Comparison of ENCODE assay signal across 26 cellular contexts in the genomic region with DNA sequence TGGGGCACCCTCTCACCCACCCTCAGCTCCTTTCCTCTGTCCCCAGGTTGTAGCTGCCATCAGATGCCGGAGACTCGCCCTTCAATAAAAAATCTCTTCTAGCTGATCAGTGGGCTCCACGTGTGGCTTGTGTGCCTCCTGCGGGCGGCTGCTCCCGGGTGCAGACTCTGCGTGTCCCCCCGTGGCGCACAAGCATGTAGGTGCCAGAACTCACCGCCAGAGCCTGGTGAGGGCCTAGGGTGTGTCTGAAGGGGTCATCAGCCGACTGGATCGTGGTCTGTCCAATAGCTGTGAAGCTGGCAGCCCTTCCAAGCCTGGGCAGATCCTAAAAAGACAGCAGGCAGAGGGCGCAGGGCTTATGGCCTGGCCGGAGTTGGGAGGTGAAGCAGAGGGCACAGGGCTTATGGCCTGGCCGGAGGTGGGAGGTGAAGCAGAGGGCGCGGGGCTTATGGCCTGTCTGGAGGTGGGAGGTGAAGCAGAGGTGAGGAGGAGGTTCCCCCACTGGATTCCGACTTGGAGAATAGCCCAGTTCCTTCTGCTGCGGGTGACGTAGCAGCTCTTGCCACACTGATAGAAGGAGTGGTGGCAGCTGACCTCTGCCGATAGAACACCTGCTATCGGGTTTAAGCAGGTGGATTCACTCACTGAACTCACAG. TPM values are rescaled to one million over a fixed set of nuclear protein-coding genes. Genes with fewer than 3 reads are reported as not detected.
DNase-seq lines count a peak whose midpoint lies in the region; ATAC-seq and TF ChIP-seq lines count a peak whose summit lies in the region.
"Had no signal": no experiment of that assay in that cellular context is flagged by ENCODE, and none has a peak within 500 bp of the region (broad histone marks: within the 10 kb centered on the region; RNA-seq: fewer than 3 reads in every experiment).

No MANE protein-coding gene starts in this region.

- no peaks in the 10 kb centered on the region for H3K27me3 ChIP-seq in right cardiac atrium (ENCODE audit: control insufficient read depth, insufficient read depth)
- H3K27me3 ChIP-seq: SJCRH30, spleen had no signal

- H3K27ac ChIP-seq in right cardiac atrium (ENCODE audit: low read length) = no peak overlapping the region
- H3K27ac ChIP-seq: psoas muscle, SJCRH30, spleen, thoracic aorta, VCaP had no signal

- H3K27me3 Mint-ChIP-seq in T-helper 17 cell = no peaks in the 10 kb centered on the region
- no peaks in the 10 kb centered on the region for H3K27me3 Mint-ChIP-seq in osteocyte (ENCODE audit: unreplicated experiment)
- H3K27me3 Mint-ChIP-seq: CD4-positive, alpha-beta memory T cell; effector memory CD8-positive, alpha-beta T cell had no signal

- ATAC-seq in T-helper 17 cell = no peak
- ATAC-seq in right cardiac atrium = peak; percentile 7 to 8
- no peak for ATAC-seq in GM18519 (IDR thresholded peaks at IDR 0.05; ENCODE audit: low FRiP score, unreplicated experiment)
- ATAC-seq: effector memory CD8-positive, alpha-beta T cell had no signal

- TF ChIP-seq CTCF in GM10248 (IDR thresholded peaks at IDR 0.05; ENCODE audit: control extremely low read depth, extremely low read depth, low read depth, missing control alignments) (no peak), osteocyte (IDR thresholded peaks at IDR 0.05) (no peak)

- WGBS in right cardiac atrium = 79% methylated on average over 22 of the region's 22 CpGs

- H3K27ac Mint-ChIP-seq in T-helper 17 cell (peak overlapping the region; percentile 80), osteocyte (ENCODE audit: unreplicated experiment) (peak overlapping the region; percentile 23)
- H3K27ac Mint-ChIP-seq: effector memory CD8-positive, alpha-beta T cell; T-helper 1 cell treated with Interleukin-12 subunit alpha and Interleukin-12 subunit beta and Interleukin-4 antibody, amounts not matched to agents 30 μg/mL and 1 μg/mL, for 36 hours had no signal

- H3K4me1 Mint-ChIP-seq in T-helper 17 cell (peaks cover 7% of the 10 kb centered on the region), osteocyte (ENCODE audit: unreplicated experiment) (no peaks in the 10 kb centered on the region)
- H3K4me1 Mint-ChIP-seq: CD4-positive, alpha-beta memory T cell; nephron had no signal

- H3K9me3 Mint-ChIP-seq in osteocyte (ENCODE audit: unreplicated experiment) = no peaks in the 10 kb centered on the region
- H3K9me3 Mint-ChIP-seq: effector memory CD8-positive, alpha-beta T cell; nephron; T-helper 1 cell treated with Interleukin-12 subunit alpha and Interleukin-12 subunit beta and Interleukin-4 antibody, amounts not matched to agents 30 μg/mL and 1 μg/mL, for 36 hours had no signal

- peak overlapping the region; percentile 31 for H3K4me3 Mint-ChIP-seq in T-helper 17 cell
- H3K4me3 Mint-ChIP-seq in osteocyte (ENCODE audit: unreplicated experiment) = no peak overlapping the region
- H3K4me3 Mint-ChIP-seq: CD4-positive, alpha-beta memory T cell; T-helper 1 cell treated with Interleukin-12 subunit alpha and Interleukin-12 subunit beta and Interleukin-4 antibody, amounts not matched to agents 30 μg/mL and 1 μg/mL, for 36 hours had no signal

- POLR2A ChIA-PET in GM10248 (lab: Yijun Ruan, JAX) = no interaction called here

- H3K4me1 ChIP-seq in right cardiac atrium (ENCODE audit: control insufficient read depth, insufficient read depth, low read length) = no peaks in the 10 kb centered on the region
- H3K4me1 ChIP-seq: psoas muscle, SJCRH30 had no signal

- intact Hi-C loops in right cardiac atrium (cut with DNase I) = no loop called here

- H3K36me3 Mint-ChIP-seq in T-helper 17 cell (ENCODE audit: low read depth) (peaks cover 11% of the 10 kb centered on the region), osteocyte (ENCODE audit: unreplicated experiment) (peaks cover 34% of the 10 kb centered on the region)

- H3K9me3 ChIP-seq in T-helper 17 cell (ENCODE audit: control insufficient read depth, low read length, poor library complexity, severe bottlenecking) (no peaks in the 10 kb centered on the region), right cardiac atrium (ENCODE audit: control insufficient read depth, low read length) (no peaks in the 10 kb centered on the region)
- H3K9me3 ChIP-seq: psoas muscle, SJCRH30, thoracic aorta had no signal

- H3K4me3 ChIP-seq in right cardiac atrium (ENCODE audit: low read length) = no peak overlapping the region
- H3K4me3 ChIP-seq: psoas muscle, SJCRH30, spleen, thoracic aorta had no signal

- DNase-seq in GM10248 (ENCODE audit: extremely low spot score) (peak; percentile 11), T-helper 17 cell (no peak), right cardiac atrium (peak in 1 of 3 donors; percentile 45), osteocyte (ENCODE audit: extremely low spot score, unreplicated experiment) (no peak), iPS-NIHi7 (ENCODE audit: extremely low spot score) (no peak), hypothalamus (lab: John Stamatoyannopoulos, UW) (no peak), DMS 273 treated with DMSO at 0.1 percent for 48 hours (lab: John Stamatoyannopoulos, UW) (no peak)
- DNase-seq: activated CD4-positive, alpha-beta T cell treated with anti-CD3 and anti-CD28 coated beads, Interleukin-2, amount 50 U/mL, for 1 hour; activated naive CD4-positive, alpha-beta T cell; aorta; DMS79 treated with DMSO at 0.1 percent for 48 hours; effector memory CD8-positive, alpha-beta T cell; NCI-H1105 treated with DMSO at 0.1 percent for 48 hours; NCI-H69; OCI-M1; psoas muscle; SJCRH30; spleen had no signal

- CTCF ChIA-PET in GM10248 (lab: Yijun Ruan, JAX) = interaction anchor here (0.6 to 3.0 kb wide), 7 partner anchors 8 to 112 kb away, joined by 3 to 16 read pairs (median 4); a partner anchor contains a TSS

RNA-seq across cellular contexts. Expression of a gene that starts 11.7 kb away (rescaled TPM):
- total RNA-seq in T-helper 17 cell = 100 to 1,000 TPM; 742 to 873 TPM
- total RNA-seq in right cardiac atrium = 100 to 1,000 TPM; 191 to 248 (median 237) TPM
- polyA plus RNA-seq in right cardiac atrium = 322 TPM
- 231 and 232 TPM in 2 replicates for total RNA-seq in osteocyte

RNA-seq across cellular contexts. Expression of a gene that starts 21.4 kb away (rescaled TPM):
- total RNA-seq in T-helper 17 cell = 100 to 1,000 TPM in 1 of 2 donors, 10 to 100 TPM in 1; 89.5 to 101 TPM
- 1,000 to 10,000 TPM in 2 of 4 donors, 100 to 1,000 TPM in 2; 857 to 1,126 (median 1,037) TPM for total RNA-seq in right cardiac atrium
- 1,795 TPM for polyA plus RNA-seq in right cardiac atrium
- 193 and 204 TPM in 2 replicates for total RNA-seq in osteocyte

RNA-seq across cellular contexts. Expression of a gene that starts 43.9 kb away (rescaled TPM):
- total RNA-seq in T-helper 17 cell (under 1 TPM in 1 of 2 donors, not detected in 1; 0.70 TPM), right cardiac atrium (10 to 100 TPM; 32.8 to 61.9 (median 49.1) TPM), osteocyte (440 and 443 TPM in 2 replicates)
- polyA plus RNA-seq in right cardiac atrium = 34.8 TPM
- total RNA-seq: CD4-positive, alpha-beta memory T cell had no signal
- polyA plus RNA-seq: CD4-positive, alpha-beta memory T cell had no signal

RNA-seq across cellular contexts. Expression of a gene that starts 47.3 kb away (rescaled TPM):
- total RNA-seq in T-helper 17 cell (not detected), right cardiac atrium (not detected), osteocyte (not detected in 2 replicates)
- not detected for polyA plus RNA-seq in right cardiac atrium
- total RNA-seq: aorta; CD4-positive, alpha-beta memory T cell; cerebellum; H1; psoas muscle; SJCRH30; spleen; thoracic aorta had no signal
- polyA plus RNA-seq: aorta; CD4-positive, alpha-beta memory T cell; psoas muscle; spleen had no signal

Comparison
In these comparisons a context has a peak if more than half of its experiments do, and no peak if none do; other contexts are left out.
1. ATAC-seq: peak in right cardiac atrium (2 of 2); none in T-helper 17 cell (single experiment) and GM18519 (single experiment).
2. RNA of a gene that starts 43.9 kb away (total RNA-seq): 440 to 443 TPM in osteocyte and 32.8 to 61.9 TPM in right cardiac atrium; 0.70 TPM in T-helper 17 cell; every median in the first group is over 10 times any median in the second.